ENCODE assay signal across 27 cellular contexts in genomic region chr19:28700176-28700575, GRCh38.
"Had no signal": no experiment of that assay in that cellular context is flagged by ENCODE, and none has a peak within 500 bp of the region (broad histone marks: within the 10 kb centered on the region; RNA-seq: fewer than 3 reads in every experiment).

No MANE protein-coding gene starts in this region.

- ATAC-seq: activated CD8-positive, alpha-beta memory T cell treated with anti-CD3 and anti-CD28 coated beads, Interleukin-2, amount 10 ng/mL, durations not matched to agents 7 days and 5 days; activated CD8-positive, alpha-beta T cell treated with anti-CD3 and anti-CD28 coated beads, Interleukin-2, amount 10 ng/mL, durations not matched to agents 7 days and 5 days; activated naive CD4-positive, alpha-beta T cell treated with anti-CD3 and anti-CD28 coated beads, Interleukin-2, amount 50 U/mL, for 72 hours; effector memory CD8-positive, alpha-beta T cell; left ventricle myocardium superior; sciatic nerve; stimulated activated effector memory CD8-positive, alpha-beta T cell treated with anti-CD3 and anti-CD28 coated beads, Interleukin-12 subunit alpha, Interleukin-12 subunit beta, amount 100 ng/mL, for 72 hours had no signal

- H3K4me3 ChIP-seq: coronary artery, hepatocyte, ovary, thoracic aorta, vagina had no signal

- DNase-seq: activated B cell treated with CpG ODN at 0.5 μM for 24 hours; activated CD4-positive, alpha-beta T cell treated with anti-CD3 and anti-CD28 coated beads, Interleukin-2, amount 50 U/mL, for 1 hour; activated CD8-positive, alpha-beta memory T cell treated with anti-CD3 and anti-CD28 coated beads, Interleukin-2, amount 10 ng/mL, durations not matched to agents 7 days and 5 days; activated CD8-positive, alpha-beta T cell treated with anti-CD3 and anti-CD28 coated beads, Interleukin-2, amount 10 ng/mL, durations not matched to agents 7 days and 5 days; activated naive CD4-positive, alpha-beta T cell; activated T-cell treated with anti-CD3 and anti-CD28 coated beads, Interleukin-2, amount 50 U/mL, for 48 hours; anterior cingulate cortex; effector memory CD8-positive, alpha-beta T cell; erythroblast; foreskin melanocyte; islet precursor cell; left ventricle myocardium superior; mammary epithelial cell; naive B cell; nephron progenitor cell; ovary; retina; small intestine; stimulated activated CD4-positive, alpha-beta T cell treated with anti-CD3 and anti-CD28 coated beads, Interleukin-4, amount 100 ng/mL, for 24 hours; T-helper 1 cell had no signal
